In the genomic region with DNA sequence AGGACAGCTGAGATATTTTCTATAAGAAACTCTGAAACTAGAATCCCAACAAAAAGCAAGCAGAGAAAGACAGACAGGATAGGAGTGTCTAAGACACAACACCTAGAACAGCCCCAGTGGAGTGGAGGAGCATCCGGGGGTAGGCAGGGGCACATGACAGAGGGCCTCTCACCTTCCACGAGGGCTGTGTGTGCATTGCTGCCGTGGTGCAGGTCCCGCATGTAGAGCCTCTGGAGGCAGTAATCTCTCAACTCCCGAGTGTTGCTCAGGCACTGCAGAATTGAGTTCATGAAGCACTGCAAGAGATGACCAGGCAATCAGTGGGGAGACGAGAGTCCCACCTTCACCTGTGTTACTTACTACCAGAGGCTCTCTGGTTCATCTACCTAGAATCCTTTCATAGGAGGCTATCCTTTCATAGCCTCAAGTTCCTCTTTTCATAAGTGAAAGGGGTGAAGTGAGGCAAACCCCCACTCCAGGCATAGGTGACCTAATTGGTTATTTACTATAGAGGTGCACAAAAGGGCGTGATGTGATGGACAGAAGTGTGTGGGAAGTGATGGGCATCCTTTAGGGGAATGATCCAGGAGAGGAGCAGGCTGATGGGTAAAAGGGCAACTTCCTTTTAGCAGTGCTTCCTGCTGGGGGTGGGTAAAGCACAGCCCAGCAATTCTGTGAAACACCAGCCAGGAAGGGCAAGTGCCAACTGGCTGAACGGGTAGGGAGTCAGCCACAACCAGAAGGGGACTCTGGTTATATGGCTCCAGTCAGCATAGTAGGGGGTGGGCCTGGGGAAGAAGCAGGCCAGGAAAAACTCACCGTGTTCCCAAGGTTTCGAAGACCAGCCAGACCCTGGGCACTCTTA, we compare ENCODE assay signal across 17 cellular contexts. TPM values are rescaled to one million over a fixed set of nuclear protein-coding genes. Genes with fewer than 3 reads are reported as not detected.
DNase-seq lines count a peak whose midpoint lies in the region; ATAC-seq and TF ChIP-seq lines count a peak whose summit lies in the region.
"Had no signal": no experiment of that assay in that cellular context is flagged by ENCODE, and none has a peak within 500 bp of the region (broad histone marks: within the 10 kb centered on the region; RNA-seq: fewer than 3 reads in every experiment).

No MANE protein-coding gene starts in this region.

- POLR2A ChIA-PET in activated CD4-positive, alpha-beta T cell treated with anti-CD3 and anti-CD28 coated beads for 36 hours (lab: Charles Lee): no interaction called here
- POLR2A ChIA-PET in RWPE1 (lab: Yijun Ruan, JAX; ENCODE audit: low non-redundant PET): no interaction called here

- peak overlapping the region; percentile 13 for H3K27ac Mint-ChIP-seq in activated CD4-positive, alpha-beta T cell treated with anti-CD3 and anti-CD28 coated beads for 36 hours

- no peaks in the 10 kb centered on the region for H3K36me3 Mint-ChIP-seq in activated CD4-positive, alpha-beta T cell treated with anti-CD3 and anti-CD28 coated beads for 36 hours (ENCODE audit: low read depth)

- H3K4me1 Mint-ChIP-seq in activated CD4-positive, alpha-beta T cell treated with anti-CD3 and anti-CD28 coated beads for 36 hours: peaks cover 32% of the 10 kb centered on the region

- no peaks in the 10 kb centered on the region for H3K27me3 ChIP-seq in right cardiac atrium (ENCODE audit: control insufficient read depth, insufficient read depth)
- H3K27me3 ChIP-seq in stomach smooth muscle (ENCODE audit: control insufficient read depth in 1 of 2, insufficient read depth in 2 of 2, low read length in 2 of 2): no peaks in the 10 kb centered on the region
- H3K27me3 ChIP-seq: colonic mucosa had no signal

- no peak overlapping the region for H3K9ac ChIP-seq in stomach smooth muscle (ENCODE audit: low read length in 2 of 2)

- no peak overlapping the region for H3K4me3 Mint-ChIP-seq in activated CD4-positive, alpha-beta T cell treated with anti-CD3 and anti-CD28 coated beads for 36 hours

- H3K4me3 ChIP-seq in right cardiac atrium (ENCODE audit: low read length) (no peak overlapping the region), stomach smooth muscle (ENCODE audit: low read length in 2 of 2) (no peak overlapping the region)
- H3K4me3 ChIP-seq: colonic mucosa, lung had no signal

- no peaks in the 10 kb centered on the region for H3K4me1 ChIP-seq in right cardiac atrium (ENCODE audit: control insufficient read depth, insufficient read depth, low read length)
- H3K4me1 ChIP-seq in stomach smooth muscle (ENCODE audit: control insufficient read depth, insufficient read depth, low read length): peaks cover 48% of the 10 kb centered on the region
- H3K4me1 ChIP-seq: colonic mucosa had no signal

- no peaks in the 10 kb centered on the region for H3K9me3 Mint-ChIP-seq in activated CD4-positive, alpha-beta T cell treated with anti-CD3 and anti-CD28 coated beads for 36 hours (ENCODE audit: low read depth)

- H3K9me3 ChIP-seq in right cardiac atrium (ENCODE audit: control insufficient read depth, low read length) (no peaks in the 10 kb centered on the region), stomach smooth muscle (ENCODE audit: control insufficient read depth in 2 of 2, low read length in 2 of 2) (no peaks in the 10 kb centered on the region)
- H3K9me3 ChIP-seq: colonic mucosa had no signal

- 76% methylated on average over 10 of the region's 10 CpGs for WGBS in right cardiac atrium

- ATAC-seq in activated CD4-positive, alpha-beta T cell treated with anti-CD3 and anti-CD28 coated beads for 36 hours: no peak
- ATAC-seq in right cardiac atrium (no peak), HG02588 (IDR thresholded peaks at IDR 0.05; ENCODE audit: unreplicated experiment) (no peak)

- peak overlapping the region; percentile 100 for H3K27ac ChIP-seq in RWPE1
- H3K27ac ChIP-seq in right cardiac atrium (ENCODE audit: low read length): peak overlapping the region; percentile 71
- peak overlapping the region; percentile 18 for H3K27ac ChIP-seq in stomach smooth muscle (ENCODE audit: low read length)
- H3K27ac ChIP-seq: colonic mucosa had no signal

- DNase-seq in activated CD4-positive, alpha-beta T cell treated with anti-CD3 and anti-CD28 coated beads for 36 hours: no peak
- DNase-seq in activated CD4-positive, alpha-beta T cell treated with anti-CD3 and anti-CD28 coated beads, Interleukin-2, amount 50 U/mL, for 1 hour: no peak
- DNase-seq in RWPE1 (ENCODE audit: low spot score) (no peak), right cardiac atrium (no peak), NCI-H82 treated with DMSO at 0.1 percent for 48 hours (lab: John Stamatoyannopoulos, UW; ENCODE audit: unreplicated experiment) (no peak), 8988T (no peak)
- DNase-seq: activated CD4-positive, CD25-positive, alpha-beta regulatory T cell treated with anti-CD3 and anti-CD28 coated beads, Interleukin-2, amount 50 U/mL, for 72 hours; activated T-cell treated with anti-CD3 and anti-CD28 coated beads for 4 hours; colonic mucosa; NCI-H2081 treated with DMSO at 0.1 percent for 48 hours; NCI-H82; small intestine had no signal

- H3K27me3 Mint-ChIP-seq in activated CD4-positive, alpha-beta T cell treated with anti-CD3 and anti-CD28 coated beads for 36 hours: peaks cover 32% of the 10 kb centered on the region

- intact Hi-C loops in activated CD4-positive, alpha-beta T cell treated with anti-CD3 and anti-CD28 coated beads for 36 hours (cut with DNase I, micrococcal nuclease): no loop called here
- intact Hi-C loops in right cardiac atrium (cut with DNase I): loop anchor here in 2 of 4 donors (10.0 kb wide), 1 partner anchor 115 kb away; no protein-coding TSS in a partner anchor

- peaks cover 23 to 26% of the 10 kb centered on the region in 2 donors for H3K36me3 ChIP-seq in stomach smooth muscle (ENCODE audit: control insufficient read depth in 2 of 2, insufficient read depth in 2 of 2, low read length in 2 of 2)
- H3K36me3 ChIP-seq: colonic mucosa had no signal

- CTCF ChIA-PET in activated CD4-positive, alpha-beta T cell treated with anti-CD3 and anti-CD28 coated beads for 36 hours (lab: Charles Lee): interaction anchor here (0.5 to 4.8 kb wide), 5 partner anchors 10 to 183 kb away, joined by 3 to 153 read pairs (median 13); partner anchors contain the start of gene USP2
- CTCF ChIA-PET in RWPE1 (lab: Yijun Ruan, JAX): interaction anchor here (4.4 kb wide), 1 partner anchor 15 kb away, joined by 77 read pairs; no protein-coding TSS in a partner anchor

- TF ChIP-seq CTCF in RWPE1 (conservative IDR thresholded peaks at IDR 0.05; ENCODE audit: low read depth): no peak

RNA-seq across cellular contexts. Expression of gene MFRP, which starts 13.1 kb away (rescaled TPM):
- not detected for total RNA-seq in activated CD4-positive, alpha-beta T cell treated with anti-CD3 and anti-CD28 coated beads for 36 hours
- total RNA-seq in right cardiac atrium: under 1 TPM in 1 of 4 donors, not detected in 3; 0.06 TPM
- 0.02 TPM for polyA plus RNA-seq in right cardiac atrium
- total RNA-seq: A673, colonic mucosa, lung, omental fat pad had no signal
- polyA plus RNA-seq: lung had no signal

RNA-seq across cellular contexts. Expression of gene C1QTNF5, which starts 18.9 kb away (rescaled TPM):
- total RNA-seq in activated CD4-positive, alpha-beta T cell treated with anti-CD3 and anti-CD28 coated beads for 36 hours: not detected
- 10 to 100 TPM; 21.4 to 31.0 (median 24.1) TPM for total RNA-seq in right cardiac atrium
- 27.1 TPM for polyA plus RNA-seq in right cardiac atrium
- total RNA-seq: A673 had no signal

RNA-seq across cellular contexts. Expression of gene USP2, which starts 21.9 kb away (rescaled TPM):
- total RNA-seq in activated CD4-positive, alpha-beta T cell treated with anti-CD3 and anti-CD28 coated beads for 36 hours: under 1 TPM; 0.58 to 0.71 TPM
- 10 to 100 TPM; 57.3 to 98.4 (median 95.7) TPM for total RNA-seq in right cardiac atrium
- 57.1 TPM for polyA plus RNA-seq in right cardiac atrium

RNA-seq across cellular contexts. Expression of gene RNF26, which starts 25.3 kb away (rescaled TPM):
- 10 to 100 TPM; 29.9 TPM for total RNA-seq in activated CD4-positive, alpha-beta T cell treated with anti-CD3 and anti-CD28 coated beads for 36 hours
- 10 to 100 TPM; 12.7 to 19.6 (median 15.2) TPM for total RNA-seq in right cardiac atrium
- polyA plus RNA-seq in right cardiac atrium: 9.7 TPM

RNA-seq across cellular contexts. Expression of gene MCAM, which starts 42.7 kb away (rescaled TPM):
- 1 to 10 TPM; 6.8 to 6.9 TPM for total RNA-seq in activated CD4-positive, alpha-beta T cell treated with anti-CD3 and anti-CD28 coated beads for 36 hours
- 100 to 1,000 TPM in 2 of 4 donors, 10 to 100 TPM in 2; 95.1 to 127 (median 104) TPM for total RNA-seq in right cardiac atrium
- 97.2 TPM for polyA plus RNA-seq in right cardiac atrium

Comparison
In these comparisons a context has a peak if more than half of its experiments do, and no peak if none do; other contexts are left out.
1. H3K27ac ChIP-seq: peak in every context shown above with its lines; median percentile 100 in RWPE1; 71 in right cardiac atrium; 18 in stomach smooth muscle.
2. RNA of gene C1QTNF5, which starts 18.9 kb away (total RNA-seq): 21.4 to 31.0 TPM in right cardiac atrium; not detected in activated CD4-positive, alpha-beta T cell treated with anti-CD3 and anti-CD28 coated beads for 36 hours; every median in the first group is over 10 times any median in the second.
3. RNA of gene USP2, which starts 21.9 kb away (total RNA-seq): 57.3 to 98.4 TPM in right cardiac atrium; 0.58 to 0.71 TPM in activated CD4-positive, alpha-beta T cell treated with anti-CD3 and anti-CD28 coated beads for 36 hours; every median in the first group is over 10 times any median in the second.